Comparison of ENCODE assay signal across 17 cellular contexts in the genomic region with DNA sequence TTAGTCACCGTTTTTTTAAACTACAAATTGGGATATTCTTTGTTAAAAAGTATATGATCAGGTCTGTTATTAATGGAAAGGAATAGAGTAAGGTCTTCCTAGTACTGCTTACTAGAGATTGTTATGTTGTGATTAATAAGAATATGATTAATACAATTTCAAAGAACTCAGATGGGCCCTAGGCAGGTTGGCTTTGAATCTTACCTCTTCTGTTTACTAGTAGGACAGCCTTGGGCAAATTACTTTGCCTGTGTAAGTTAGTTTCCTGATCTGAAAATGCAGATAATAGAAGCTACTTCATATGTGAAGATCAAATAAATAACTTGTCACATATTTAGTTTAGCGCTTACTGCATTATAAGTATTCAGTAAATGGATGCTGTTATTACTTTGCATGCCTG. TPM values are rescaled to one million over a fixed set of nuclear protein-coding genes. Genes with fewer than 3 reads are reported as not detected.
DNase-seq lines count a peak whose midpoint lies in the region; ATAC-seq and TF ChIP-seq lines count a peak whose summit lies in the region.
"Had no signal": no experiment of that assay in that cellular context is flagged by ENCODE, and none has a peak within 500 bp of the region (broad histone marks: within the 10 kb centered on the region; RNA-seq: fewer than 3 reads in every experiment).

No MANE protein-coding gene starts in this region.

- POLR2A ChIA-PET in activated CD8-positive, alpha-beta T cell treated with anti-CD3 and anti-CD28 coated beads for 36 hours (lab: Charles Lee): no interaction called here
- POLR2A ChIA-PET in activated CD8-positive, alpha-beta T cell treated with anti-CD3 and anti-CD28 coated beads, Interleukin-2, amount 10 ng/mL, durations not matched to agents 7 days and 5 days (lab: Charles Lee): interaction anchor here (0.8 kb wide), 1 partner anchor 29 kb away, joined by 3 read pairs; no protein-coding TSS in a partner anchor

- no peaks in the 10 kb centered on the region for H3K9me3 Mint-ChIP-seq in activated CD8-positive, alpha-beta T cell treated with anti-CD3 and anti-CD28 coated beads for 36 hours
- no peaks in the 10 kb centered on the region for H3K9me3 Mint-ChIP-seq in activated CD8-positive, alpha-beta T cell treated with anti-CD3 and anti-CD28 coated beads, Interleukin-2, amount 10 ng/mL, durations not matched to agents 7 days and 5 days (ENCODE audit: insufficient read depth)
- no peaks in the 10 kb centered on the region for H3K9me3 Mint-ChIP-seq in endothelial cell (ENCODE audit: unreplicated experiment)
- H3K9me3 Mint-ChIP-seq: CD4-positive, alpha-beta T cell; CD8-positive, alpha-beta T cell had no signal

- TF ChIP-seq CTCF in activated CD8-positive, alpha-beta T cell treated with anti-CD3 and anti-CD28 coated beads for 36 hours (IDR thresholded peaks at IDR 0.05): no peak
- TF ChIP-seq CTCF in 22Rv1 (IDR thresholded peaks at IDR 0.05): no peak
- TF ChIP-seq CTCF in endothelial cell (IDR thresholded peaks at IDR 0.05; ENCODE audit: unreplicated experiment): no peak

- H3K4me3 Mint-ChIP-seq in activated CD8-positive, alpha-beta T cell treated with anti-CD3 and anti-CD28 coated beads for 36 hours: no peak overlapping the region
- H3K4me3 Mint-ChIP-seq in activated CD8-positive, alpha-beta T cell treated with anti-CD3 and anti-CD28 coated beads, Interleukin-2, amount 10 ng/mL, durations not matched to agents 7 days and 5 days: no peak overlapping the region
- H3K4me3 Mint-ChIP-seq in endothelial cell (ENCODE audit: unreplicated experiment): no peak overlapping the region
- H3K4me3 Mint-ChIP-seq: B cell; CD4-positive, alpha-beta T cell; CD8-positive, alpha-beta T cell had no signal

- no peak for DNase-seq in activated CD8-positive, alpha-beta T cell treated with anti-CD3 and anti-CD28 coated beads for 36 hours
- no peak for DNase-seq in activated CD8-positive, alpha-beta T cell treated with anti-CD3 and anti-CD28 coated beads, Interleukin-2, amount 10 ng/mL, durations not matched to agents 7 days and 5 days
- no peak for DNase-seq in endothelial cell (ENCODE audit: low spot score)
- no peak for DNase-seq in amniotic stem cell (lab: John Stamatoyannopoulos, UW)
- DNase-seq: AML-193; Caco-2; Calu3; CD4-positive, alpha-beta T cell; CD8-positive, alpha-beta T cell; DMS79 treated with DMSO at 0.1 percent for 48 hours; GF-D8 had no signal

- CTCF ChIA-PET in activated CD8-positive, alpha-beta T cell treated with anti-CD3 and anti-CD28 coated beads for 36 hours (lab: Charles Lee): interaction anchor here (1.1 to 2.5 kb wide), 2 partner anchors 9 to 76 kb away, joined by 3 to 17 read pairs; no protein-coding TSS in a partner anchor
- CTCF ChIA-PET in activated CD8-positive, alpha-beta T cell treated with anti-CD3 and anti-CD28 coated beads, Interleukin-2, amount 10 ng/mL, durations not matched to agents 7 days and 5 days (lab: Charles Lee): interaction anchor here (0.6 to 4.0 kb wide), 2 partner anchors 9 to 144 kb away, joined by 3 to 14 read pairs; no protein-coding TSS in a partner anchor

- intact Hi-C loops in activated CD8-positive, alpha-beta T cell treated with anti-CD3 and anti-CD28 coated beads for 36 hours (cut with micrococcal nuclease): no loop called here

- H3K27me3 Mint-ChIP-seq in activated CD8-positive, alpha-beta T cell treated with anti-CD3 and anti-CD28 coated beads for 36 hours: no peaks in the 10 kb centered on the region
- no peaks in the 10 kb centered on the region for H3K27me3 Mint-ChIP-seq in activated CD8-positive, alpha-beta T cell treated with anti-CD3 and anti-CD28 coated beads, Interleukin-2, amount 10 ng/mL, durations not matched to agents 7 days and 5 days (ENCODE audit: low read depth)
- H3K27me3 Mint-ChIP-seq in endothelial cell (ENCODE audit: unreplicated experiment): no peaks in the 10 kb centered on the region
- H3K27me3 Mint-ChIP-seq: B cell; CD4-positive, alpha-beta T cell had no signal

- H3K36me3 Mint-ChIP-seq in activated CD8-positive, alpha-beta T cell treated with anti-CD3 and anti-CD28 coated beads for 36 hours (ENCODE audit: low read depth): peaks cover 38% of the 10 kb centered on the region
- peaks cover 52% of the 10 kb centered on the region for H3K36me3 Mint-ChIP-seq in activated CD8-positive, alpha-beta T cell treated with anti-CD3 and anti-CD28 coated beads, Interleukin-2, amount 10 ng/mL, durations not matched to agents 7 days and 5 days (ENCODE audit: low read depth)
- H3K36me3 Mint-ChIP-seq in endothelial cell (ENCODE audit: low read depth, unreplicated experiment): peaks cover 18% of the 10 kb centered on the region

- no peak for ATAC-seq in activated CD8-positive, alpha-beta T cell treated with anti-CD3 and anti-CD28 coated beads for 36 hours
- no peak for ATAC-seq in activated CD8-positive, alpha-beta T cell treated with anti-CD3 and anti-CD28 coated beads, Interleukin-2, amount 10 ng/mL, durations not matched to agents 7 days and 5 days
- ATAC-seq: A549; CD8-positive, alpha-beta T cell had no signal

- peaks cover 26% of the 10 kb centered on the region for H3K4me1 Mint-ChIP-seq in activated CD8-positive, alpha-beta T cell treated with anti-CD3 and anti-CD28 coated beads for 36 hours (ENCODE audit: low read depth)
- H3K4me1 Mint-ChIP-seq in activated CD8-positive, alpha-beta T cell treated with anti-CD3 and anti-CD28 coated beads, Interleukin-2, amount 10 ng/mL, durations not matched to agents 7 days and 5 days (ENCODE audit: low read depth): peaks cover 12% of the 10 kb centered on the region
- peaks cover 49% of the 10 kb centered on the region for H3K4me1 Mint-ChIP-seq in endothelial cell (ENCODE audit: unreplicated experiment)

- peak overlapping the region; percentile 27 for H3K27ac Mint-ChIP-seq in activated CD8-positive, alpha-beta T cell treated with anti-CD3 and anti-CD28 coated beads for 36 hours
- H3K27ac Mint-ChIP-seq in activated CD8-positive, alpha-beta T cell treated with anti-CD3 and anti-CD28 coated beads, Interleukin-2, amount 10 ng/mL, durations not matched to agents 7 days and 5 days: no peak overlapping the region
- peak overlapping the region; percentile 89 for H3K27ac Mint-ChIP-seq in endothelial cell (ENCODE audit: unreplicated experiment)
- H3K27ac Mint-ChIP-seq: B cell; CD4-positive, alpha-beta T cell; CD8-positive, alpha-beta T cell had no signal

- H3K27ac ChIP-seq in 22Rv1: peak overlapping the region; percentile 47
- H3K27ac ChIP-seq: A549; BLaER1 treated with 17β-estradiol and CSF1 and Interleukin-3, amounts not matched to agents 10 nM and 100 nM; C4-2B had no signal

RNA-seq across cellular contexts. Expression of gene GFM1, which starts 6.9 kb away (rescaled TPM):
- total RNA-seq in activated CD8-positive, alpha-beta T cell treated with anti-CD3 and anti-CD28 coated beads for 36 hours: 10 to 100 TPM; 48.4 to 56.1 TPM
- total RNA-seq in activated CD8-positive, alpha-beta T cell treated with anti-CD3 and anti-CD28 coated beads, Interleukin-2, amount 10 ng/mL, durations not matched to agents 7 days and 5 days: 10 to 100 TPM; 40.4 to 45.0 TPM
- total RNA-seq in endothelial cell (ENCODE audit: unreplicated experiment): 71.2 TPM

RNA-seq across cellular contexts. Expression of gene LXN, which starts 21.3 kb away (rescaled TPM):
- 1 to 10 TPM; 7.1 to 7.8 TPM for total RNA-seq in activated CD8-positive, alpha-beta T cell treated with anti-CD3 and anti-CD28 coated beads for 36 hours
- total RNA-seq in activated CD8-positive, alpha-beta T cell treated with anti-CD3 and anti-CD28 coated beads, Interleukin-2, amount 10 ng/mL, durations not matched to agents 7 days and 5 days: 1 to 10 TPM; 8.7 to 9.4 TPM
- total RNA-seq in endothelial cell (ENCODE audit: unreplicated experiment): 70.6 TPM
- total RNA-seq: A172, Caco-2 had no signal
